13 cellular contexts compared by ENCODE assay signal in genomic region chr12:115632323-115632722, GRCh38.
DNase-seq lines count a peak whose midpoint lies in the region; ATAC-seq and TF ChIP-seq lines count a peak whose summit lies in the region.
"Had no signal": no experiment of that assay in that cellular context is flagged by ENCODE, and none has a peak within 500 bp of the region (broad histone marks: within the 10 kb centered on the region; RNA-seq: fewer than 3 reads in every experiment).

No MANE protein-coding gene starts in this region.

- H3K27me3 Mint-ChIP-seq in mesothelial cell of epicardium (ENCODE audit: low read depth) (no peaks in the 10 kb centered on the region), WTC11 (ENCODE audit: low read depth) (no peaks in the 10 kb centered on the region)
- H3K27me3 Mint-ChIP-seq in activated CD4-positive, alpha-beta memory T cell treated with anti-CD3 and anti-CD28 coated beads, Interleukin-2, amount 10 ng/mL, durations not matched to agents 7 days and 5 days, result no peaks in the 10 kb centered on the region
- H3K27me3 Mint-ChIP-seq: central memory CD8-positive, alpha-beta T cell; stimulated activated memory B cell treated with anti-CD40 and anti-IgM and Interleukin-4, amounts not matched to agents 10 μg/mL and 1 μg/mL and 100 μg/mL, for 72 hours had no signal

- POLR2A ChIA-PET in activated CD4-positive, alpha-beta memory T cell treated with anti-CD3 and anti-CD28 coated beads, Interleukin-2, amount 10 ng/mL, durations not matched to agents 7 days and 5 days (lab: Charles Lee), result no interaction called here
- POLR2A ChIA-PET in WTC11 (lab: Charles Lee), result no interaction called here

- peak overlapping the region; percentile 72 for H3K27ac Mint-ChIP-seq in mesothelial cell of epicardium
- no peak overlapping the region for H3K27ac Mint-ChIP-seq in activated CD4-positive, alpha-beta memory T cell treated with anti-CD3 and anti-CD28 coated beads, Interleukin-2, amount 10 ng/mL, durations not matched to agents 7 days and 5 days
- no peak overlapping the region for H3K27ac Mint-ChIP-seq in WTC11
- H3K27ac Mint-ChIP-seq: activated T-helper 1 cell treated with anti-CD3 and anti-CD28 coated beads, Interleukin-12 subunit alpha, Interleukin-12 subunit beta, Interleukin-2, Interleukin-4 antibody, amounts not matched to agents 30 ng/mL and 10 ng/mL and 1 ng/mL, durations not matched to agents 14 hours and 24 hours and 36 hours; stimulated activated memory B cell treated with anti-CD40 and anti-IgM and Interleukin-4, amounts not matched to agents 10 μg/mL and 1 μg/mL and 100 μg/mL, for 72 hours had no signal

- peaks cover 69% of the 10 kb centered on the region for H3K4me1 Mint-ChIP-seq in mesothelial cell of epicardium
- no peaks in the 10 kb centered on the region for H3K4me1 Mint-ChIP-seq in activated CD4-positive, alpha-beta memory T cell treated with anti-CD3 and anti-CD28 coated beads, Interleukin-2, amount 10 ng/mL, durations not matched to agents 7 days and 5 days
- peaks cover 2% of the 10 kb centered on the region; the same call in 1 of the 2 replicates for H3K4me1 Mint-ChIP-seq in WTC11
- H3K4me1 Mint-ChIP-seq: central memory CD8-positive, alpha-beta T cell; stimulated activated memory B cell treated with anti-CD40 and anti-IgM and Interleukin-4, amounts not matched to agents 10 μg/mL and 1 μg/mL and 100 μg/mL, for 72 hours had no signal

- CTCF ChIA-PET in activated CD4-positive, alpha-beta memory T cell treated with anti-CD3 and anti-CD28 coated beads, Interleukin-2, amount 10 ng/mL, durations not matched to agents 7 days and 5 days (lab: Charles Lee), result no interaction called here
- CTCF ChIA-PET in WTC11 (lab: Charles Lee), result no interaction called here

- peaks cover 8% of the 10 kb centered on the region for H3K9me3 Mint-ChIP-seq in mesothelial cell of epicardium
- H3K9me3 Mint-ChIP-seq in activated CD4-positive, alpha-beta memory T cell treated with anti-CD3 and anti-CD28 coated beads, Interleukin-2, amount 10 ng/mL, durations not matched to agents 7 days and 5 days, result peaks cover 2% of the 10 kb centered on the region
- peaks cover 12% of the 10 kb centered on the region for H3K9me3 Mint-ChIP-seq in WTC11
- H3K9me3 Mint-ChIP-seq: activated T-helper 1 cell treated with anti-CD3 and anti-CD28 coated beads, Interleukin-12 subunit alpha, Interleukin-12 subunit beta, Interleukin-2, Interleukin-4 antibody, amounts not matched to agents 30 ng/mL and 10 ng/mL and 1 ng/mL, durations not matched to agents 14 hours and 24 hours and 36 hours had no signal

- H3K4me3 Mint-ChIP-seq in mesothelial cell of epicardium (no peak overlapping the region), WTC11 (no peak overlapping the region)
- H3K4me3 Mint-ChIP-seq in activated CD4-positive, alpha-beta memory T cell treated with anti-CD3 and anti-CD28 coated beads, Interleukin-2, amount 10 ng/mL, durations not matched to agents 7 days and 5 days, result no peak overlapping the region
- H3K4me3 Mint-ChIP-seq: activated T-helper 1 cell treated with anti-CD3 and anti-CD28 coated beads, Interleukin-12 subunit alpha, Interleukin-12 subunit beta, Interleukin-2, Interleukin-4 antibody, amounts not matched to agents 30 ng/mL and 10 ng/mL and 1 ng/mL, durations not matched to agents 14 hours and 24 hours and 36 hours; central memory CD8-positive, alpha-beta T cell; stimulated activated memory B cell treated with anti-CD40 and anti-IgM and Interleukin-4, amounts not matched to agents 10 μg/mL and 1 μg/mL and 100 μg/mL, for 72 hours had no signal

- H3K36me3 Mint-ChIP-seq in mesothelial cell of epicardium, result peaks cover 3% of the 10 kb centered on the region
- H3K36me3 Mint-ChIP-seq in activated CD4-positive, alpha-beta memory T cell treated with anti-CD3 and anti-CD28 coated beads, Interleukin-2, amount 10 ng/mL, durations not matched to agents 7 days and 5 days (ENCODE audit: low read depth), result no peaks in the 10 kb centered on the region
- H3K36me3 Mint-ChIP-seq in WTC11, result peaks cover 8% of the 10 kb centered on the region; the same call in 1 of the 2 replicates
- H3K36me3 Mint-ChIP-seq: stimulated activated memory B cell treated with anti-CD40 and anti-IgM and Interleukin-4, amounts not matched to agents 10 μg/mL and 1 μg/mL and 100 μg/mL, for 72 hours had no signal

- peak; percentile 47 for TF ChIP-seq CTCF in mesothelial cell of epicardium (IDR thresholded peaks at IDR 0.05; ENCODE audit: unreplicated experiment)
- no peak for TF ChIP-seq CTCF in WTC11 (IDR thresholded peaks at IDR 0.05)

- DNase-seq in ELR (ENCODE audit: low read depth), result peak; percentile 24
- DNase-seq in NCI-H1105 (lab: John Stamatoyannopoulos, UW), result peak; percentile 15
- DNase-seq in dermis blood vessel endothelial cell, result peak; percentile 13
- DNase-seq in mesothelial cell of epicardium (ENCODE audit: low spot score in 2 of 2, unreplicated experiment in 2 of 2), result no peak
- DNase-seq in activated CD4-positive, alpha-beta memory T cell treated with anti-CD3 and anti-CD28 coated beads, Interleukin-2, amount 10 ng/mL, durations not matched to agents 7 days and 5 days, result no peak
- DNase-seq in DMS79 (lab: John Stamatoyannopoulos, UW), result no peak
- no peak for DNase-seq in WTC11 (ENCODE audit: low spot score)
- DNase-seq: activated CD4-positive, alpha-beta T cell treated with anti-CD3 and anti-CD28 coated beads for 4 hours; foreskin melanocyte had no signal

- ATAC-seq in HG02840 (IDR thresholded peaks at IDR 0.05; ENCODE audit: low FRiP score, unreplicated experiment) (no peak), WTC11 (no peak)
- ATAC-seq: stimulated activated memory B cell treated with anti-CD40 and anti-IgM and Interleukin-4, amounts not matched to agents 10 μg/mL and 1 μg/mL and 100 μg/mL, for 72 hours had no signal

TF ChIP-seq in WTC11, 78 proteins besides CTCF, POLR2A, EP300 and RAD21:
- TF ChIP-seq ATF1 (CRISPR knock-in tag; IDR thresholded peaks at IDR 0.05) (no peak), ZBTB43 (CRISPR knock-in tag; IDR thresholded peaks at IDR 0.05) (no peak), NR3C1 (CRISPR knock-in tag; conservative IDR thresholded peaks at IDR 0.05; ENCODE audit: low read depth) (no peak), NFATC4 (CRISPR knock-in tag; IDR thresholded peaks at IDR 0.05) (no peak), GABPB1 (CRISPR knock-in tag; IDR thresholded peaks at IDR 0.05) (no peak), CREM (CRISPR knock-in tag; IDR thresholded peaks at IDR 0.05) (no peak)
- TF ChIP-seq, protein P1, sequence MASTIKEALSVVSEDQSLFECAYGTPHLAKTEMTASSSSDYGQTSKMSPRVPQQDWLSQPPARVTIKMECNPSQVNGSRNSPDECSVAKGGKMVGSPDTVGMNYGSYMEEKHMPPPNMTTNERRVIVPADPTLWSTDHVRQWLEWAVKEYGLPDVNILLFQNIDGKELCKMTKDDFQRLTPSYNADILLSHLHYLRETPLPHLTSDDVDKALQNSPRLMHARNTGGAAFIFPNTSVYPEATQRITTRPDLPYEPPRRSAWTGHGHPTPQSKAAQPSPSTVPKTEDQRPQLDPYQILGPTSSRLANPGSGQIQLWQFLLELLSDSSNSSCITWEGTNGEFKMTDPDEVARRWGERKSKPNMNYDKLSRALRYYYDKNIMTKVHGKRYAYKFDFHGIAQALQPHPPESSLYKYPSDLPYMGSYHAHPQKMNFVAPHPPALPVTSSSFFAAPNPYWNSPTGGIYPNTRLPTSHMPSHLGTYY (CRISPR knock-in tag; IDR thresholded peaks at IDR 0.05), result no peak
- TF ChIP-seq, protein P2, sequence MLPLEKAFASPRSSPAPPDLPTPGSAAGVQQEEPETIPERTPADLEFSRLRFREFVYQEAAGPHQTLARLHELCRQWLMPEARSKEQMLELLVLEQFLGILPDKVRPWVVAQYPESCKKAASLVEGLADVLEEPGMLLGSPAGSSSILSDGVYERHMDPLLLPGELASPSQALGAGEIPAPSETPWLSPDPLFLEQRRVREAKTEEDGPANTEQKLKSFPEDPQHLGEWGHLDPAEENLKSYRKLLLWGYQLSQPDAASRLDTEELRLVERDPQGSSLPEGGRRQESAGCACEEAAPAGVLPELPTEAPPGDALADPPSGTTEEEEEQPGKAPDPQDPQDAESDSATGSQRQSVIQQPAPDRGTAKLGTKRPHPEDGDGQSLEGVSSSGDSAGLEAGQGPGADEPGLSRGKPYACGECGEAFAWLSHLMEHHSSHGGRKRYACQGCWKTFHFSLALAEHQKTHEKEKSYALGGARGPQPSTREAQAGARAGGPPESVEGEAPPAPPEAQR (CRISPR knock-in tag; IDR thresholded peaks at IDR 0.05), result no peak

Comparison
In these comparisons a context has a peak if more than half of its experiments do, and no peak if none do; other contexts are left out.
1. DNase-seq: peak in ELR (single experiment), NCI-H1105 (single experiment) and dermis blood vessel endothelial cell (single experiment); none in mesothelial cell of epicardium (0 of 2), activated CD4-positive, alpha-beta memory T cell treated with anti-CD3 and anti-CD28 coated beads, Interleukin-2, amount 10 ng/mL, durations not matched to agents 7 days and 5 days (single experiment), DMS79 (single experiment) and WTC11 (single experiment).